Comparison of ENCODE assay signal across 8 cellular contexts in genomic region chr2:24046930-24047702, GRCh38. TPM values are rescaled to one million over a fixed set of nuclear protein-coding genes. Genes with fewer than 3 reads are reported as not detected.
DNase-seq lines count a peak whose midpoint lies in the region; ATAC-seq and TF ChIP-seq lines count a peak whose summit lies in the region.

TSS of gene WDCP (minus strand) at chr2:24047391. CDS start at chr2:24039494, 7,897 bp downstream.

- peak within 1 kb of the TSS; percentile 87 for H3K4me3 ChIP-seq in CD8-positive, alpha-beta T cell (ENCODE audit: low read depth, low read length)
- peak within 1 kb of the TSS; percentile 83 for H3K4me3 ChIP-seq in effector memory CD4-positive, alpha-beta T cell (ENCODE audit: insufficient read depth, low read depth, low read length, poor library complexity, severe bottlenecking)

- H3K4me1 Mint-ChIP-seq in CD8-positive, alpha-beta T cell (ENCODE audit: low read depth): peaks cover 35% of the 10 kb centered on the region

- POLR2A ChIA-PET in CD8-positive, alpha-beta T cell (lab: Charles Lee): interaction anchor here (0.9 to 2.3 kb wide), 8 partner anchors 10 to 444 kb away, joined by 3 to 30 read pairs (median 6); partner anchors contain the start of genes ATAD2B, NCOA1, SF3B6 and TP53I3

- H3K4me3 Mint-ChIP-seq in CD8-positive, alpha-beta T cell: peak within 1 kb of the TSS; percentile 93

- no peaks in the 10 kb centered on the region for H3K9me3 ChIP-seq in CD8-positive, alpha-beta T cell (ENCODE audit: low read length)
- H3K9me3 ChIP-seq in effector memory CD4-positive, alpha-beta T cell (ENCODE audit: control insufficient read depth, low read length): no peaks in the 10 kb centered on the region

- no peak for TF ChIP-seq CTCF in CD8-positive, alpha-beta T cell (IDR thresholded peaks at IDR 0.05)

- peak; percentile 98 for ATAC-seq in CD8-positive, alpha-beta T cell
- peak; percentile 100 for ATAC-seq in GM19467 (IDR thresholded peaks at IDR 0.05; ENCODE audit: unreplicated experiment)

- DNase-seq in CD8-positive, alpha-beta T cell: peak; percentile 81 to 95 (median 89)
- DNase-seq in HS-27A (ENCODE audit: low read depth) (peak; percentile 93), NK-92 (lab: John Stamatoyannopoulos, UW; ENCODE audit: unreplicated experiment) (peak; percentile 83), lung microvascular endothelial cell (ENCODE audit: low read depth in 2 of 2) (peak; percentile 98 to 99)
- peak; percentile 81 to 83 for DNase-seq in activated CD8-positive, alpha-beta memory T cell treated with anti-CD3 and anti-CD28 coated beads for 1 hour (ENCODE audit: extremely low read depth in 1 of 2, low read depth in 1 of 2)
- peak; percentile 91 to 94 (median 91) for DNase-seq in effector memory CD4-positive, alpha-beta T cell
- DNase-seq in stimulated activated CD4-positive, alpha-beta T cell treated with anti-CD3 and anti-CD28 coated beads, TNF-alpha, amount 100 ng/mL, for 48 hours (ENCODE audit: low read depth in 3 of 3): peak; percentile 83 to 93 (median 89)

- H3K27ac Mint-ChIP-seq in CD8-positive, alpha-beta T cell: peak within 1 kb of the TSS; percentile 90

- CTCF ChIA-PET in CD8-positive, alpha-beta T cell (lab: Charles Lee): interaction anchor here (1.2 to 2.8 kb wide), 3 partner anchors 12 to 120 kb away, joined by 3 to 10 read pairs (median 5); partner anchors contain the start of gene ATAD2B

- H3K27ac ChIP-seq in CD8-positive, alpha-beta T cell (ENCODE audit: low read depth, low read length): peak within 1 kb of the TSS; percentile 54
- H3K27ac ChIP-seq in effector memory CD4-positive, alpha-beta T cell (ENCODE audit: insufficient read depth, low read length, poor library complexity, severe bottlenecking): peak within 1 kb of the TSS; percentile 69

- H3K36me3 ChIP-seq in CD8-positive, alpha-beta T cell (ENCODE audit: insufficient read depth, low read length): no peaks in the 10 kb centered on the region
- no peaks in the 10 kb centered on the region for H3K36me3 ChIP-seq in effector memory CD4-positive, alpha-beta T cell (ENCODE audit: control insufficient read depth, insufficient read depth, low read length)

- no peaks in the 10 kb centered on the region for H3K9me3 Mint-ChIP-seq in CD8-positive, alpha-beta T cell

- peaks cover 3% of the 10 kb centered on the region for H3K36me3 Mint-ChIP-seq in CD8-positive, alpha-beta T cell

- peaks cover 21% of the 10 kb centered on the region for H3K4me1 ChIP-seq in CD8-positive, alpha-beta T cell (ENCODE audit: insufficient read depth, low read length)
- peaks cover 18% of the 10 kb centered on the region for H3K4me1 ChIP-seq in effector memory CD4-positive, alpha-beta T cell (ENCODE audit: control insufficient read depth, insufficient read depth, low read length, poor library complexity, severe bottlenecking)

- peaks cover 2% of the 10 kb centered on the region for H3K27me3 Mint-ChIP-seq in CD8-positive, alpha-beta T cell (ENCODE audit: low read depth)

- H3K27me3 ChIP-seq in CD8-positive, alpha-beta T cell (ENCODE audit: insufficient read depth, low read length): no peaks in the 10 kb centered on the region
- peaks cover 15% of the 10 kb centered on the region for H3K27me3 ChIP-seq in effector memory CD4-positive, alpha-beta T cell (replicated peaks; ENCODE audit: control insufficient read depth, insufficient read depth, low read length, poor library complexity, severe bottlenecking)

- intact Hi-C loops in CD8-positive, alpha-beta T cell (cut with DNase I, micrococcal nuclease): loop anchor here (1.0 to 10.0 kb wide), 7 partner anchors 12 to 1830 kb away; partner anchors contain the start of genes ATAD2B (in 2 of the 2), SF3B6 (in 2 of the 2), ASXL2 (in 1 of the 2) and DTNB (in 1 of the 2)

RNA-seq across cellular contexts. Expression of gene WDCP, which starts in this region (rescaled TPM):
- total RNA-seq in CD8-positive, alpha-beta T cell: 1 to 10 TPM; 3.7 to 4.8 TPM
- 6.1 and 7.1 TPM in 2 replicates for total RNA-seq in lung microvascular endothelial cell

Comparison
In these comparisons a context has a peak if more than half of its experiments do, and no peak if none do; other contexts are left out.
1. Peak in every context shown above with its lines: DNase-seq, ATAC-seq, H3K4me3 ChIP-seq and H3K27ac ChIP-seq.